Comparison of ENCODE assay signal across 8 cellular contexts in genomic region chr2:64523667-64524603, GRCh38. TPM values are rescaled to one million over a fixed set of nuclear protein-coding genes. Genes with fewer than 3 reads are reported as not detected.
A peak's percentile ranks its signal among the peaks of the same experiment; 100 is the strongest.
DNase-seq lines count a peak whose midpoint lies in the region; ATAC-seq and TF ChIP-seq lines count a peak whose summit lies in the region.

TSS of gene AFTPH (plus strand) at chr2:64524328. CDS start at chr2:64551475, 27,147 bp downstream.

- H2AFZ ChIP-seq in GM23338 = peak within 1 kb of the TSS; percentile 100
- peak within 1 kb of the TSS; percentile 78 for H2AFZ ChIP-seq in fibroblast of lung (ENCODE audit: low read length)

- peaks cover 14% of the 10 kb centered on the region for H3K4me1 Mint-ChIP-seq in GM23338
- peaks cover 13% of the 10 kb centered on the region for H3K4me1 Mint-ChIP-seq in activated T-helper 17 cell treated with anti-CD3 and anti-CD28 coated beads, Interleukin-2, amount 50 U/mL, for 72 hours
- peaks cover 22 to 42% (median 40%) of the 10 kb centered on the region in 4 donors for H3K4me1 Mint-ChIP-seq in naive thymus-derived CD8-positive, alpha-beta T cell

- peaks cover 22% of the 10 kb centered on the region for H3K36me3 ChIP-seq in DOHH2 (ENCODE audit: control insufficient read depth, low read length)
- H3K36me3 ChIP-seq in GM23338 (ENCODE audit: insufficient read depth) = no peaks in the 10 kb centered on the region
- no peaks in the 10 kb centered on the region for H3K36me3 ChIP-seq in fibroblast of lung (ENCODE audit: control insufficient read depth, insufficient read depth, low read length)

- peak within 1 kb of the TSS; percentile 79 for H3K4me3 ChIP-seq in DOHH2 (ENCODE audit: low read length)
- H3K4me3 ChIP-seq in GM23338 = peak within 1 kb of the TSS; percentile 94
- H3K4me3 ChIP-seq in LNCaP clone FGC (ENCODE audit: low read depth, low read length) = peak within 1 kb of the TSS; percentile 62
- H3K4me3 ChIP-seq in fibroblast of lung (replicated peaks in 1 of 4; ENCODE audit: control extremely low read depth in 1 of 4, insufficient read depth in 1 of 4, low read depth in 3 of 4, low read length in 4 of 4) = peak within 1 kb of the TSS; percentile 72 to 97 (median 87)

- 0 out of 2 replicates have a peak, but pooled peaks cover 6% of the 10 kb centered on the region for H3F3A ChIP-seq in DOHH2 (ENCODE audit: control insufficient read depth, insufficient read depth)
- no peaks in the 10 kb centered on the region for H3F3A ChIP-seq in GM23338 (replicated peaks; ENCODE audit: low read depth)

- H3K4me3 Mint-ChIP-seq in GM23338 = peak within 1 kb of the TSS; percentile 97
- H3K4me3 Mint-ChIP-seq in activated T-helper 17 cell treated with anti-CD3 and anti-CD28 coated beads, Interleukin-2, amount 50 U/mL, for 72 hours = peak within 1 kb of the TSS; percentile 97
- peak within 1 kb of the TSS; percentile 94 to 100 (median 99) for H3K4me3 Mint-ChIP-seq in naive thymus-derived CD8-positive, alpha-beta T cell

- no peaks in the 10 kb centered on the region for H3K9me2 ChIP-seq in DOHH2 (replicated peaks; ENCODE audit: control insufficient read depth, low read length)
- no peaks in the 10 kb centered on the region for H3K9me2 ChIP-seq in GM23338 (ENCODE audit: insufficient read depth)

- DNase-seq in GM23338 (ENCODE audit: low spot score) (peak; percentile 98), LNCaP clone FGC (ENCODE audit: low read depth) (peak; percentile 89), RWPE1 (ENCODE audit: low spot score) (peak; percentile 99), fibroblast of lung (ENCODE audit: low read depth in 2 of 2) (peak; percentile 98)
- peak; percentile 92 to 100 (median 100) for DNase-seq in naive thymus-derived CD8-positive, alpha-beta T cell
- DNase-seq in stimulated activated naive CD4-positive, alpha-beta T cell (lab: John Stamatoyannopoulos, UW) = peak; percentile 96 to 99 (median 99)

- CTCF ChIA-PET in RWPE1 (lab: Yijun Ruan, JAX) = interaction anchor here (0.6 to 2.8 kb wide), 12 partner anchors 9 to 474 kb away, joined by 3 to 14 read pairs (median 3); no protein-coding TSS in a partner anchor

- peak within 1 kb of the TSS; percentile 75 for H3K4me2 ChIP-seq in DOHH2 (ENCODE audit: low read length)
- peak within 1 kb of the TSS; percentile 98 for H3K4me2 ChIP-seq in GM23338
- H3K4me2 ChIP-seq in fibroblast of lung (ENCODE audit: extremely low read depth, insufficient read depth, low read length) = peak within 1 kb of the TSS; percentile 99

- TF ChIP-seq CTCF in DOHH2 (IDR thresholded peaks at IDR 0.05; ENCODE audit: low read depth, low read length, poor library complexity, severe bottlenecking) (no peak), GM23338 (conservative IDR thresholded peaks at IDR 0.05; ENCODE audit: low read depth in 2 of 2) (no peak), LNCaP clone FGC (IDR thresholded peaks at IDR 0.05; ENCODE audit: control insufficient read depth, extremely low read depth, insufficient read depth) (no peak), RWPE1 (conservative IDR thresholded peaks at IDR 0.05; ENCODE audit: low read depth) (no peak), fibroblast of lung (conservative IDR thresholded peaks at IDR 0.05 in 1 of 2, IDR thresholded peaks at IDR 0.05 in 1 of 2; ENCODE audit: low read depth in 1 of 2, low read length in 2 of 2) (no peak)

- H3K9me3 ChIP-seq in DOHH2 (ENCODE audit: control insufficient read depth, insufficient read depth, low read length) (no peaks in the 10 kb centered on the region), fibroblast of lung (ENCODE audit: control insufficient read depth, insufficient read depth, low read depth, low read length) (no peaks in the 10 kb centered on the region)

- ATAC-seq in GM23338 = peak; percentile 92
- peak; percentile 93 for ATAC-seq in activated T-helper 17 cell treated with anti-CD3 and anti-CD28 coated beads, Interleukin-2, amount 50 U/mL, for 72 hours (replicated peaks)
- peak; percentile 87 to 92 for ATAC-seq in naive thymus-derived CD8-positive, alpha-beta T cell

- H3K27ac ChIP-seq in DOHH2 (ENCODE audit: low read depth, low read length) = peak within 1 kb of the TSS; percentile 81
- H3K27ac ChIP-seq in GM23338 (ENCODE audit: low read depth) = peak within 1 kb of the TSS; percentile 83
- peak within 1 kb of the TSS; percentile 89 for H3K27ac ChIP-seq in RWPE1
- H3K27ac ChIP-seq in fibroblast of lung (ENCODE audit: insufficient read depth, low read length) = peak within 1 kb of the TSS; percentile 81

- H3K27ac Mint-ChIP-seq in GM23338 = peak within 1 kb of the TSS; percentile 97
- H3K27ac Mint-ChIP-seq in activated T-helper 17 cell treated with anti-CD3 and anti-CD28 coated beads, Interleukin-2, amount 50 U/mL, for 72 hours = peak within 1 kb of the TSS; percentile 100
- peak within 1 kb of the TSS; percentile 95 to 99 (median 99) for H3K27ac Mint-ChIP-seq in naive thymus-derived CD8-positive, alpha-beta T cell

- peaks cover 5% of the 10 kb centered on the region for H3K27me3 Mint-ChIP-seq in GM23338 (ENCODE audit: insufficient read depth, low read depth, poor library complexity)
- H3K27me3 Mint-ChIP-seq in activated T-helper 17 cell treated with anti-CD3 and anti-CD28 coated beads, Interleukin-2, amount 50 U/mL, for 72 hours = no peaks in the 10 kb centered on the region
- no peaks in the 10 kb centered on the region for H3K27me3 Mint-ChIP-seq in naive thymus-derived CD8-positive, alpha-beta T cell

- POLR2A ChIA-PET in RWPE1 (lab: Yijun Ruan, JAX; ENCODE audit: low non-redundant PET) = interaction anchor here (0.9 kb wide), 1 partner anchor 43 kb away, joined by 3 read pairs; no protein-coding TSS in a partner anchor
- POLR2A ChIA-PET in naive thymus-derived CD8-positive, alpha-beta T cell (lab: Charles Lee) = interaction anchor here (0.5 to 4.4 kb wide), 23 partner anchors 19 to 703 kb away, joined by 3 to 30 read pairs (median 5); partner anchors contain the start of genes ACTR2, CEP68 and SERTAD2

- H4K20me1 ChIP-seq in DOHH2 (ENCODE audit: control insufficient read depth, insufficient read depth, low read depth, low read length) = peaks cover 8% of the 10 kb centered on the region; the same call in 1 of the 2 replicates
- H4K20me1 ChIP-seq in GM23338 (replicated peaks; ENCODE audit: insufficient read depth) = no peaks in the 10 kb centered on the region; the same call in 1 of the 2 replicates
- no peaks in the 10 kb centered on the region for H4K20me1 ChIP-seq in fibroblast of lung (ENCODE audit: control insufficient read depth, extremely low read depth, insufficient read depth, low read length)

- peak within 1 kb of the TSS; percentile 87 for H3K9ac ChIP-seq in fibroblast of lung (ENCODE audit: insufficient read depth, low read length)

- peaks cover 48% of the 10 kb centered on the region for H3K79me2 ChIP-seq in DOHH2 (ENCODE audit: control insufficient read depth, low read length)
- peaks cover 43% of the 10 kb centered on the region for H3K79me2 ChIP-seq in GM23338 (replicated peaks; ENCODE audit: insufficient read depth)
- H3K79me2 ChIP-seq in fibroblast of lung (ENCODE audit: control insufficient read depth, insufficient read depth, low read length) = peaks cover 26% of the 10 kb centered on the region

- H3K27me3 ChIP-seq in DOHH2 (ENCODE audit: control insufficient read depth, low read length) (no peaks in the 10 kb centered on the region), GM23338 (ENCODE audit: insufficient read depth) (no peaks in the 10 kb centered on the region), fibroblast of lung (ENCODE audit: control insufficient read depth, insufficient read depth, low read length) (no peaks in the 10 kb centered on the region)

- no peaks in the 10 kb centered on the region; the same call in 2 of the 3 replicates for H3K36me3 Mint-ChIP-seq in GM23338 (ENCODE audit: low read depth)
- H3K36me3 Mint-ChIP-seq in activated T-helper 17 cell treated with anti-CD3 and anti-CD28 coated beads, Interleukin-2, amount 50 U/mL, for 72 hours (ENCODE audit: low read depth) = peaks cover 35% of the 10 kb centered on the region
- peaks cover 0 to 3% (median 0%) of the 10 kb centered on the region in 3 donors for H3K36me3 Mint-ChIP-seq in naive thymus-derived CD8-positive, alpha-beta T cell

- H3K4me1 ChIP-seq in DOHH2 (ENCODE audit: control insufficient read depth, low read length) (peaks cover 31% of the 10 kb centered on the region), GM23338 (ENCODE audit: insufficient read depth) (0 out of 2 replicates have a peak, but pooled peaks cover 15% of the 10 kb centered on the region), fibroblast of lung (ENCODE audit: control insufficient read depth, extremely low read depth, insufficient read depth, low read length) (no peaks in the 10 kb centered on the region)

- H3K9me3 Mint-ChIP-seq in GM23338 = no peaks in the 10 kb centered on the region
- H3K9me3 Mint-ChIP-seq in activated T-helper 17 cell treated with anti-CD3 and anti-CD28 coated beads, Interleukin-2, amount 50 U/mL, for 72 hours = no peaks in the 10 kb centered on the region
- no peaks in the 10 kb centered on the region for H3K9me3 Mint-ChIP-seq in naive thymus-derived CD8-positive, alpha-beta T cell

TF ChIP-seq in GM23338, 12 proteins besides CTCF, POLR2A, EP300 and RAD21 (continues in another document):
- TF ChIP-seq NANOG (IDR thresholded peaks at IDR 0.05; ENCODE audit: borderline replicate concordance) = no peak
- no peak for TF ChIP-seq ZNF114 (CRISPR knock-in tag; IDR thresholded peaks at IDR 0.05)
- TF ChIP-seq POLR2AphosphoS5 (IDR thresholded peaks at IDR 0.05; ENCODE audit: low read depth) = peak; percentile 80
- peak; percentile 95 for TF ChIP-seq CREB1 (CRISPR knock-in tag; IDR thresholded peaks at IDR 0.05; ENCODE audit: low read depth)

RNA-seq across cellular contexts. Expression of gene AFTPH, which starts in this region (rescaled TPM):
- total RNA-seq in GM23338 (2014; rRNA removed; shearing (Covaris generic)) = 19.7 and 20.6 TPM in 2 replicates
- polyA plus RNA-seq in GM23338 (2016; fragmentation: Nextera tagmentation; extraction: Ambion mirVana) (14.9 and 16.1 TPM in 2 replicates), fibroblast of lung (13.7 and 15.8 TPM in 2 replicates)
- total RNA-seq in activated T-helper 17 cell treated with anti-CD3 and anti-CD28 coated beads, Interleukin-2, amount 50 U/mL, for 72 hours = 10 to 100 TPM; 32.3 to 49.8 TPM
- 38.0 and 43.3 TPM in 2 replicates for total RNA-seq in fibroblast of lung
- polyA plus RNA-seq in fibroblast of lung (2012) = 8.3 and 11.3 TPM in 2 replicates
- 4.0 and 4.3 TPM in 2 replicates for polyA minus RNA-seq in fibroblast of lung (ENCODE audit: low replicate concordance)
- 10 to 100 TPM; 49.5 to 51.6 TPM for total RNA-seq in naive thymus-derived CD8-positive, alpha-beta T cell
- polyA plus RNA-seq in naive thymus-derived CD8-positive, alpha-beta T cell = 10 to 100 TPM; 20.9 to 23.6 (median 22.5) TPM

Comparison
In these comparisons a context has a peak if more than half of its experiments do, and no peak if none do; other contexts are left out.
1. Peak in every context shown above with its lines: DNase-seq, ATAC-seq, H3K4me3 ChIP-seq and H3K27ac ChIP-seq.